Comparison of ENCODE assay signal across 11 cellular contexts in genomic region chr6:139981066-139981624, GRCh38.
A peak's percentile ranks its signal among the peaks of the same experiment; 100 is the strongest.
DNase-seq lines count a peak whose midpoint lies in the region; ATAC-seq, FAIRE-seq and TF ChIP-seq lines count a peak whose summit lies in the region.
"Had no signal": no experiment of that assay in that cellular context is flagged by ENCODE, and none has a peak within 500 bp of the region (broad histone marks: within the 10 kb centered on the region; RNA-seq: fewer than 3 reads in every experiment).

No MANE protein-coding gene starts in this region.

- no peaks in the 10 kb centered on the region for H3K9me3 Mint-ChIP-seq in activated naive CD8-positive, alpha-beta T cell treated with anti-CD3 and anti-CD28 coated beads, Interleukin-2, amount 50 U/mL, for 24 hours
- H3K9me3 Mint-ChIP-seq: activated CD4-positive, alpha-beta T cell treated with anti-CD3 and anti-CD28 coated beads, Interleukin-2, amount 10 ng/mL, durations not matched to agents 7 days and 5 days had no signal

- H3K36me3 Mint-ChIP-seq in activated naive CD8-positive, alpha-beta T cell treated with anti-CD3 and anti-CD28 coated beads, Interleukin-2, amount 50 U/mL, for 24 hours (ENCODE audit: low read depth), result no peaks in the 10 kb centered on the region

- peaks cover 2% of the 10 kb centered on the region for H3K27me3 Mint-ChIP-seq in activated naive CD8-positive, alpha-beta T cell treated with anti-CD3 and anti-CD28 coated beads, Interleukin-2, amount 50 U/mL, for 24 hours
- H3K27me3 Mint-ChIP-seq: activated CD4-positive, alpha-beta T cell treated with anti-CD3 and anti-CD28 coated beads, Interleukin-2, amount 10 ng/mL, durations not matched to agents 7 days and 5 days had no signal

- no peaks in the 10 kb centered on the region for H3K4me1 Mint-ChIP-seq in activated naive CD8-positive, alpha-beta T cell treated with anti-CD3 and anti-CD28 coated beads, Interleukin-2, amount 50 U/mL, for 24 hours
- H3K4me1 Mint-ChIP-seq: activated CD4-positive, alpha-beta T cell treated with anti-CD3 and anti-CD28 coated beads, Interleukin-2, amount 10 ng/mL, durations not matched to agents 7 days and 5 days had no signal

- H3K4me1 ChIP-seq in Panc1 (ENCODE audit: control insufficient read depth, insufficient read depth, low read length) (peaks cover 42% of the 10 kb centered on the region), sigmoid colon (peaks cover 0 to 61% (median 44%) of the 10 kb centered on the region in 4 donors)

- POLR2A ChIA-PET in Panc1 (lab: Charles Lee), result no interaction called here

- TF ChIP-seq CTCF in Panc1 (IDR thresholded peaks at IDR 0.05), result no peak
- TF ChIP-seq CTCF in sigmoid colon (IDR thresholded peaks at IDR 0.05), result no peak

- BruUV-seq in Panc1 (replicated peaks; lab: Mats Ljungman, UMichigan), result no TSS peak

- H3K36me3 ChIP-seq in Panc1 (ENCODE audit: control insufficient read depth, insufficient read depth, low read length) (no peaks in the 10 kb centered on the region), sigmoid colon (no peaks in the 10 kb centered on the region)

- in situ Hi-C loops in Panc1 (cut with HindIII; ENCODE audit: low pct_unique_long_range_greater_than_20kb, low sequenced_read_pairs), result no loop called here

- intact Hi-C loops in Panc1 (cut with micrococcal nuclease; ENCODE audit: unreplicated experiment), result loop anchor here (5.0 to 10.0 kb wide), 2 partner anchors 99 to 606 kb away; partner anchors contain the start of gene CITED2
- intact Hi-C loops in sigmoid colon (cut with DNase I), result loop anchor here (5.0 to 10.0 kb wide), 4 partner anchors 116 to 609 kb away; partner anchors contain the start of gene CITED2

- H3K27ac ChIP-seq in Panc1 (ENCODE audit: low read length), result peak overlapping the region; percentile 85
- peak overlapping the region; percentile 10 for H3K27ac ChIP-seq in epithelial cell of prostate
- H3K27ac ChIP-seq in sigmoid colon, result peak overlapping the region; percentile 67 to 82 (median 80)

- 94 to 100% methylated on average over 1 of the region's 1 CpG for WGBS in sigmoid colon, 2 donors

- TF ChIP-seq EP300 in sigmoid colon (IDR thresholded peaks at IDR 0.05), result no peak

- CTCF ChIA-PET in Panc1 (lab: Charles Lee), result interaction anchor here (0.7 kb wide), 1 partner anchor 1631 kb away, joined by 3 read pairs; no protein-coding TSS in a partner anchor

- H3K9me3 ChIP-seq in Panc1 (ENCODE audit: control insufficient read depth, insufficient read depth, low read depth, low read length) (no peaks in the 10 kb centered on the region), sigmoid colon (no peaks in the 10 kb centered on the region)

- TF ChIP-seq POLR2A in sigmoid colon (IDR thresholded peaks at IDR 0.05) (no peak), GM12892 (IDR thresholded peaks at IDR 0.05; ENCODE audit: low read depth, low read length) (no peak)

- no peak for FAIRE-seq in GM12892 (lab: Jason Lieb, UNC)

- ATAC-seq in Panc1, result no peak
- ATAC-seq in activated naive CD8-positive, alpha-beta T cell treated with anti-CD3 and anti-CD28 coated beads, Interleukin-2, amount 50 U/mL, for 24 hours, result no peak

- no peak overlapping the region for H3K27ac Mint-ChIP-seq in activated naive CD8-positive, alpha-beta T cell treated with anti-CD3 and anti-CD28 coated beads, Interleukin-2, amount 50 U/mL, for 24 hours
- H3K27ac Mint-ChIP-seq: activated CD4-positive, alpha-beta T cell treated with anti-CD3 and anti-CD28 coated beads, Interleukin-2, amount 10 ng/mL, durations not matched to agents 7 days and 5 days had no signal

- no peak overlapping the region for H3K4me3 Mint-ChIP-seq in activated naive CD8-positive, alpha-beta T cell treated with anti-CD3 and anti-CD28 coated beads, Interleukin-2, amount 50 U/mL, for 24 hours
- H3K4me3 Mint-ChIP-seq: activated CD4-positive, alpha-beta T cell treated with anti-CD3 and anti-CD28 coated beads, Interleukin-2, amount 10 ng/mL, durations not matched to agents 7 days and 5 days had no signal

- peak; percentile 37 for DNase-seq in ELR (ENCODE audit: low read depth)
- no peak for DNase-seq in Panc1 (ENCODE audit: low read depth, low spot score)
- DNase-seq in epithelial cell of prostate (ENCODE audit: low read depth, low spot score), result no peak
- no peak for DNase-seq in sigmoid colon
- no peak for DNase-seq in GM12892 (ENCODE audit: insufficient read length)
- DNase-seq in COR-L47 (lab: John Stamatoyannopoulos, UW), result no peak
- DNase-seq in activated naive CD8-positive, alpha-beta T cell treated with anti-CD3 and anti-CD28 coated beads, Interleukin-2, amount 50 U/mL, for 24 hours, result no peak
- no peak for DNase-seq in NCI-H2029 (lab: John Stamatoyannopoulos, UW)
- DNase-seq: activated CD4-positive, alpha-beta T cell treated with anti-CD3 and anti-CD28 coated beads, Interleukin-2, amount 10 ng/mL, durations not matched to agents 7 days and 5 days; activated effector memory CD4-positive, alpha-beta T cell treated with anti-CD3 and anti-CD28 coated beads, Interleukin-2, amount 50 U/mL, for 16 hours; caudate nucleus had no signal

- H3K4me3 ChIP-seq in Panc1 (ENCODE audit: low read depth in 2 of 2, low read length in 2 of 2), result no peak overlapping the region
- H3K4me3 ChIP-seq in sigmoid colon, result no peak overlapping the region

- H3K27me3 ChIP-seq in Panc1 (ENCODE audit: control insufficient read depth, insufficient read depth, low read length) (no peaks in the 10 kb centered on the region), sigmoid colon (no peaks in the 10 kb centered on the region)

Comparison
In these comparisons a context has a peak if more than half of its experiments do, and no peak if none do; other contexts are left out.
1. H3K27ac ChIP-seq: peak in every context shown above with its lines; median percentile 85 in Panc1; 80 in sigmoid colon; 10 in epithelial cell of prostate.